10 cellular contexts compared by ENCODE assay signal in genomic region chr3:4583441-4583840, GRCh38.
A peak's percentile ranks its signal among the peaks of the same experiment; 100 is the strongest.
DNase-seq lines count a peak whose midpoint lies in the region; ATAC-seq and TF ChIP-seq lines count a peak whose summit lies in the region.
"Had no signal": no experiment of that assay in that cellular context is flagged by ENCODE, and none has a peak within 500 bp of the region (broad histone marks: within the 10 kb centered on the region; RNA-seq: fewer than 3 reads in every experiment).

No MANE protein-coding gene starts in this region.

- peak overlapping the region; percentile 67 for H3K9ac ChIP-seq in adipocyte (ENCODE audit: low read length)

- H3K36me3 Mint-ChIP-seq in CD4-positive, alpha-beta memory T cell = peaks cover 0 to 1% of the 10 kb centered on the region in 2 donors

- H3K27ac Mint-ChIP-seq in CD4-positive, alpha-beta memory T cell = peak overlapping the region in 3 of 7 donors; percentile 17 to 39 (median 35)

- H3K27me3 ChIP-seq in AG04450 (ENCODE audit: control insufficient read depth, insufficient read depth, low read length) (no peaks in the 10 kb centered on the region), adipocyte (replicated peaks; ENCODE audit: control insufficient read depth, insufficient read depth, low read length) (peaks cover 3% of the 10 kb centered on the region), ovary (no peaks in the 10 kb centered on the region)
- H3K27me3 ChIP-seq in CD4-positive, alpha-beta memory T cell (ENCODE audit: insufficient read depth, low read length) = no peaks in the 10 kb centered on the region

- DNase-seq in AG04450 (ENCODE audit: low read depth, low spot score) (peak; percentile 26), adipocyte (ENCODE audit: low read depth) (no peak), left cardiac atrium (no peak), ovary (peak in 4 of 5 donors; percentile 39 to 66 (median 46)), NCI-H526 (lab: John Stamatoyannopoulos, UW) (no peak), inferior parietal cortex (ENCODE audit: extremely low spot score) (no peak)
- no peak for DNase-seq in CD4-positive, alpha-beta memory T cell
- DNase-seq: NCI-H446 treated with DMSO at 0.1 percent for 48 hours, small intestine had no signal

- H3K36me3 ChIP-seq in adipocyte (ENCODE audit: control insufficient read depth, insufficient read depth, low read length, severe bottlenecking) = no peaks in the 10 kb centered on the region
- no peaks in the 10 kb centered on the region for H3K36me3 ChIP-seq in ovary
- no peaks in the 10 kb centered on the region for H3K36me3 ChIP-seq in CD4-positive, alpha-beta memory T cell (ENCODE audit: insufficient read depth, low read length)

- intact Hi-C loops in left cardiac atrium (cut with DNase I) (loop anchor here in 1 of 2 donors (5.0 kb wide), 1 partner anchor 91 kb away; the partner anchor contains the start of gene ITPR1), ovary (cut with DNase I) (loop anchor here in 3 of 4 donors (5.0 to 10.0 kb wide), 2 partner anchors 91 to 229 kb away; partner anchors contain the start of gene ITPR1 (in 2 of the 3))
- intact Hi-C loops in CD4-positive, alpha-beta memory T cell (cut with micrococcal nuclease) = no loop called here

- H3K27ac ChIP-seq in AG04450 (ENCODE audit: low read depth, low read length) (peak overlapping the region; percentile 62), ovary (peak overlapping the region; percentile 5 to 85)
- no peak overlapping the region for H3K27ac ChIP-seq in CD4-positive, alpha-beta memory T cell (ENCODE audit: low read depth, low read length)

- no peaks in the 10 kb centered on the region for H3K27me3 Mint-ChIP-seq in CD4-positive, alpha-beta memory T cell

- no peaks in the 10 kb centered on the region for H3K9me3 Mint-ChIP-seq in CD4-positive, alpha-beta memory T cell

- POLR2A ChIA-PET in AG04450 (lab: Yijun Ruan, JAX) = interaction anchor here (1.1 to 4.0 kb wide), 3 partner anchors 14 to 116 kb away, joined by 3 to 31 read pairs (median 4); partner anchors contain the start of genes ITPR1 and SUMF1
- POLR2A ChIA-PET in CD4-positive, alpha-beta memory T cell (lab: Charles Lee; ENCODE audit: partially characterized antibody) = interaction anchor here (1.4 kb wide), 1 partner anchor 90 kb away, joined by 5 read pairs; the partner anchor contains the start of gene ITPR1

- H3K9me3 ChIP-seq in AG04450 (ENCODE audit: control insufficient read depth, insufficient read depth, low read length) = no peaks in the 10 kb centered on the region
- H3K9me3 ChIP-seq in adipocyte (ENCODE audit: control insufficient read depth, low read length) = no peaks in the 10 kb centered on the region
- no peaks in the 10 kb centered on the region for H3K9me3 ChIP-seq in ovary
- H3K9me3 ChIP-seq in CD4-positive, alpha-beta memory T cell (ENCODE audit: control insufficient read depth in 1 of 2, low read length in 2 of 2) = no peaks in the 10 kb centered on the region

- H3K4me1 ChIP-seq in adipocyte (ENCODE audit: control insufficient read depth, insufficient read depth, low read length) = peaks cover 22% of the 10 kb centered on the region
- peaks cover 23% of the 10 kb centered on the region for H3K4me1 ChIP-seq in ovary (ENCODE audit: insufficient read depth)
- peaks cover 56% of the 10 kb centered on the region for H3K4me1 ChIP-seq in CD4-positive, alpha-beta memory T cell (ENCODE audit: insufficient read depth, low read length)

- peak; percentile 61 for TF ChIP-seq EP300 in ovary (IDR thresholded peaks at IDR 0.05)

- no peak overlapping the region for H3K4me3 Mint-ChIP-seq in CD4-positive, alpha-beta memory T cell

- CTCF ChIA-PET in AG04450 (lab: Charles Lee) = interaction anchor here (1.0 to 4.7 kb wide), 6 partner anchors 13 to 269 kb away, joined by 3 to 35 read pairs (median 6); no protein-coding TSS in a partner anchor
- CTCF ChIA-PET in CD4-positive, alpha-beta memory T cell (lab: Charles Lee; ENCODE audit: partially characterized antibody) = interaction anchor here (1.4 to 2.9 kb wide), 2 partner anchors 20 to 233 kb away, joined by 4 to 23 read pairs; no protein-coding TSS in a partner anchor

- TF ChIP-seq CTCF in AG04450 (IDR thresholded peaks at IDR 0.05; ENCODE audit: low read depth, low read length) (no peak), ovary (IDR thresholded peaks at IDR 0.05) (no peak)

- WGBS in ovary, 3 donors = 5 to 9% (median 5%) methylated on average over 5 of the region's 5 CpGs

- TF ChIP-seq POLR2A in ovary (IDR thresholded peaks at IDR 0.05) = no peak

- H3K4me3 ChIP-seq in AG04450 (ENCODE audit: low read depth, low read length) (peak overlapping the region; percentile 1; the same call in 1 of the 2 replicates), adipocyte (ENCODE audit: low read length) (peak overlapping the region; percentile 52), ovary (peak overlapping the region; percentile 4)
- no peak overlapping the region for H3K4me3 ChIP-seq in CD4-positive, alpha-beta memory T cell (ENCODE audit: low read length in 2 of 2)

- peaks cover 40 to 70% (median 46%) of the 10 kb centered on the region in 4 donors for H3K4me1 Mint-ChIP-seq in CD4-positive, alpha-beta memory T cell

- ATAC-seq in left cardiac atrium (peak; percentile 56 to 57), HG03280 (IDR thresholded peaks at IDR 0.05; ENCODE audit: unreplicated experiment) (no peak)

Comparison
In these comparisons a context has a peak if more than half of its experiments do, and no peak if none do; other contexts are left out.
1. DNase-seq: peak in AG04450 (single experiment) and ovary (4 of 5); none in adipocyte (single experiment), left cardiac atrium (single experiment), NCI-H526 (0 of 2), inferior parietal cortex (single experiment) and CD4-positive, alpha-beta memory T cell (0 of 5).
2. H3K4me3 ChIP-seq: peak in AG04450 (single experiment), adipocyte (single experiment) and ovary (single experiment); none in CD4-positive, alpha-beta memory T cell (0 of 2).